ENCODE assay signal across 10 cellular contexts in genomic region chr10:19922236-19922963, GRCh38.
DNase-seq lines count a peak whose midpoint lies in the region; ATAC-seq, FAIRE-seq and TF ChIP-seq lines count a peak whose summit lies in the region.
"Had no signal": no experiment of that assay in that cellular context is flagged by ENCODE, and none has a peak within 500 bp of the region (broad histone marks: within the 10 kb centered on the region; RNA-seq: fewer than 3 reads in every experiment).

No MANE protein-coding gene starts in this region.

- H3K27me3 ChIP-seq in PC-3 (ENCODE audit: low read length): no peaks in the 10 kb centered on the region
- no peaks in the 10 kb centered on the region for H3K27me3 ChIP-seq in esophagus (ENCODE audit: control insufficient read depth in 1 of 2, insufficient read depth in 2 of 2, low read length in 2 of 2)
- H3K27me3 ChIP-seq in mucosa of rectum (ENCODE audit: control insufficient read depth in 2 of 2, insufficient read depth in 2 of 2, low read length in 2 of 2): no peaks in the 10 kb centered on the region

- 32 to 42% methylated on average over 3 of the region's 3 CpGs for WGBS in esophagus, 2 donors

- H3K9me3 ChIP-seq in PC-3 (ENCODE audit: low read length) (no peaks in the 10 kb centered on the region), esophagus (ENCODE audit: control insufficient read depth in 2 of 2, insufficient read depth in 1 of 2, low read depth in 1 of 2, low read length in 1 of 2) (no peaks in the 10 kb centered on the region), mucosa of rectum (ENCODE audit: control insufficient read depth in 2 of 2, low read length in 2 of 2) (no peaks in the 10 kb centered on the region)

- no peak overlapping the region for H2AFZ ChIP-seq in PC-3 (ENCODE audit: low read length)

- no peaks in the 10 kb centered on the region for H4K20me1 ChIP-seq in PC-3 (ENCODE audit: low read length)

- no peaks in the 10 kb centered on the region for H3F3A ChIP-seq in PC-3 (ENCODE audit: low read length, unreplicated experiment)

- CTCF ChIA-PET in PC-3 (lab: Charles Lee): no interaction called here

- BruUV-seq in PC-3 (replicated peaks; lab: Mats Ljungman, UMichigan): no TSS peak

- H3K27ac ChIP-seq in PC-3 (ENCODE audit: low read length) (peak overlapping the region; percentile 41), esophagus (ENCODE audit: low read depth in 2 of 2, low read length in 1 of 2) (peak overlapping the region; percentile 75 to 86), mucosa of rectum (ENCODE audit: low read depth in 2 of 2, low read length in 2 of 2) (peak overlapping the region; percentile 40 to 74)

- intact Hi-C loops in PC-3 (cut with micrococcal nuclease): no loop called here

- H3K9me2 ChIP-seq in PC-3 (replicated peaks; ENCODE audit: low read length): no peaks in the 10 kb centered on the region

- H3K4me2 ChIP-seq in PC-3 (ENCODE audit: low read length): no peak overlapping the region

- POLR2A ChIA-PET in PC-3 (lab: Charles Lee; ENCODE audit: unreplicated experiment): no interaction called here

- no peak for TF ChIP-seq CTCF in PC-3 (conservative IDR thresholded peaks at IDR 0.05; ENCODE audit: low read depth, low read length)

- H3K4me1 ChIP-seq in PC-3 (ENCODE audit: insufficient read depth, low read length): no peaks in the 10 kb centered on the region
- peaks cover 3 to 13% of the 10 kb centered on the region in 2 donors for H3K4me1 ChIP-seq in esophagus (ENCODE audit: control insufficient read depth in 2 of 2, insufficient read depth in 2 of 2, low read length in 1 of 2)
- H3K4me1 ChIP-seq in mucosa of rectum (ENCODE audit: control insufficient read depth in 2 of 2, insufficient read depth in 2 of 2, low read length in 2 of 2): peaks cover 21 to 38% of the 10 kb centered on the region in 2 donors

- no peak for FAIRE-seq in urothelium cell line (lab: Jason Lieb, UNC)
- FAIRE-seq: K562 had no signal

- H3K79me2 ChIP-seq in PC-3 (ENCODE audit: low read length): no peaks in the 10 kb centered on the region

- H3K9ac ChIP-seq in PC-3 (ENCODE audit: low read length) (no peak overlapping the region), mucosa of rectum (ENCODE audit: low read depth in 1 of 2, low read length in 2 of 2) (no peak overlapping the region)

- H3K4me3 ChIP-seq in PC-3 (ENCODE audit: low read length): no peak overlapping the region
- H3K4me3 ChIP-seq in esophagus (ENCODE audit: low read depth in 1 of 2, low read length in 2 of 2): no peak overlapping the region
- H3K4me3 ChIP-seq in mucosa of rectum (ENCODE audit: low read length in 2 of 2): peak overlapping the region in 1 of 2 donors; percentile 5
- H3K4me3 ChIP-seq: K562 had no signal

- DNase-seq in PC-3 (peak; percentile 25), urothelium cell line (ENCODE audit: low spot score) (peak; percentile 58), NCI-H2029 (lab: John Stamatoyannopoulos, UW) (no peak), NCI-H146 treated with DMSO at 0.1 percent for 48 hours (lab: John Stamatoyannopoulos, UW; ENCODE audit: unreplicated experiment) (no peak)
- DNase-seq: activated T-cell treated with anti-CD3 and anti-CD28 coated beads, Interleukin-2, amount 50 U/mL, for 48 hours; HCEC 1CT had no signal

- H3K36me3 ChIP-seq in PC-3 (ENCODE audit: low read depth, low read length): no peaks in the 10 kb centered on the region
- H3K36me3 ChIP-seq in esophagus (ENCODE audit: control insufficient read depth in 2 of 2, insufficient read depth in 2 of 2, low read length in 1 of 2): no peaks in the 10 kb centered on the region
- no peaks in the 10 kb centered on the region for H3K36me3 ChIP-seq in mucosa of rectum (ENCODE audit: control insufficient read depth in 2 of 2, insufficient read depth in 2 of 2, low read length in 2 of 2)

- ATAC-seq in PC-3 (no peak), GM21526 (IDR thresholded peaks at IDR 0.05; ENCODE audit: low FRiP score, unreplicated experiment) (no peak)
- ATAC-seq: K562 had no signal

Comparison
In these comparisons a context has a peak if more than half of its experiments do, and no peak if none do; other contexts are left out.
1. DNase-seq: peak in PC-3 (single experiment) and urothelium cell line (single experiment); none in NCI-H2029 (single experiment) and NCI-H146 treated with DMSO at 0.1 percent for 48 hours (single experiment).
2. Peak in every context shown above with its lines, with median percentiles within 50 percentile points of each other: H3K27ac ChIP-seq.